In the genomic region with DNA sequence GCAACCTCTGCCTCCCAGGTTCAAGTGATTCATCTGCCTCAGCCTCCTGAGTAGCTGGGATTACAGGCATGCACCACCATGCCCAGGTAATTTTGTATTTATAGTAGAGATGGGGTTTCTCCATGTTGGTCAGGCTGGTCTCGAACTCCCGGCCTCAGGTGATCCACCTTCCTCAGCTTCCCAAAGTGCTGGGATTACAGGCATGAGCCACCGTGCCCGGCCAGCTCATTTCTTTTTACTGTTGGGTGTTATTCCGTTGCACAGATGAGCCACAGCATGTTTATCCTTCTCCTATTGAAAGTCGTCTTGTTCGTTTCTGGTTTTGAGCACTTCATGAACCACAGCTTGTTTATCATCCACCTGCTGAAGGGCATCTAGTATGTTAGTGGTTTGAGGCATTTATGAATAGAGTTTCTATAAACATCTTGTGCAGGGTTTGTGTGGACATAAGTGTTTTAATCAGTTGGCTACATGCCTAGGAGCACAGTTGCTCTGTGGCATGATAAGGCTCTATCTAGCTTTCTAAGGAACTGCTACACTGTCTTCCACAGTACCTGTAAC, we compare ENCODE assay signal across 21 cellular contexts. TPM values are rescaled to one million over a fixed set of nuclear protein-coding genes. Genes with fewer than 3 reads are reported as not detected.
"Had no signal": no experiment of that assay in that cellular context is flagged by ENCODE, and none has a peak within 500 bp of the region (broad histone marks: within the 10 kb centered on the region; RNA-seq: fewer than 3 reads in every experiment).

No MANE protein-coding gene starts in this region.

RNA-seq across cellular contexts. Expression of a gene that starts 2.3 kb away (rescaled TPM):
- total RNA-seq: kidney; left colon; left lung; liver; lower lobe of right lung; mammary epithelial cell; mesothelial cell of epicardium; mononuclear cell; naive thymus-derived CD4-positive, alpha-beta T cell; natural killer cell treated with Interleukin-12 subunit alpha and Interleukin-12 subunit beta and Interleukin-15 and Interleukin-18, amount 100 ng/mL, for 72 hours; omental fat pad; pancreas; prostate gland; right cardiac atrium; sciatic nerve; spleen; subcutaneous adipose tissue; suprapubic skin; tibial nerve; ureter; uterus had no signal

RNA-seq across cellular contexts. Expression of a gene that starts 26.1 kb away (rescaled TPM):
- total RNA-seq: kidney; left colon; left lung; liver; lower lobe of right lung; mammary epithelial cell; mononuclear cell; naive thymus-derived CD4-positive, alpha-beta T cell; natural killer cell treated with Interleukin-12 subunit alpha and Interleukin-12 subunit beta and Interleukin-15 and Interleukin-18, amount 100 ng/mL, for 72 hours; pancreas; prostate gland; right cardiac atrium; sciatic nerve; spleen; subcutaneous adipose tissue; suprapubic skin; tibial nerve; ureter; uterus had no signal
